15 cellular contexts compared by ENCODE assay signal in the genomic region with DNA sequence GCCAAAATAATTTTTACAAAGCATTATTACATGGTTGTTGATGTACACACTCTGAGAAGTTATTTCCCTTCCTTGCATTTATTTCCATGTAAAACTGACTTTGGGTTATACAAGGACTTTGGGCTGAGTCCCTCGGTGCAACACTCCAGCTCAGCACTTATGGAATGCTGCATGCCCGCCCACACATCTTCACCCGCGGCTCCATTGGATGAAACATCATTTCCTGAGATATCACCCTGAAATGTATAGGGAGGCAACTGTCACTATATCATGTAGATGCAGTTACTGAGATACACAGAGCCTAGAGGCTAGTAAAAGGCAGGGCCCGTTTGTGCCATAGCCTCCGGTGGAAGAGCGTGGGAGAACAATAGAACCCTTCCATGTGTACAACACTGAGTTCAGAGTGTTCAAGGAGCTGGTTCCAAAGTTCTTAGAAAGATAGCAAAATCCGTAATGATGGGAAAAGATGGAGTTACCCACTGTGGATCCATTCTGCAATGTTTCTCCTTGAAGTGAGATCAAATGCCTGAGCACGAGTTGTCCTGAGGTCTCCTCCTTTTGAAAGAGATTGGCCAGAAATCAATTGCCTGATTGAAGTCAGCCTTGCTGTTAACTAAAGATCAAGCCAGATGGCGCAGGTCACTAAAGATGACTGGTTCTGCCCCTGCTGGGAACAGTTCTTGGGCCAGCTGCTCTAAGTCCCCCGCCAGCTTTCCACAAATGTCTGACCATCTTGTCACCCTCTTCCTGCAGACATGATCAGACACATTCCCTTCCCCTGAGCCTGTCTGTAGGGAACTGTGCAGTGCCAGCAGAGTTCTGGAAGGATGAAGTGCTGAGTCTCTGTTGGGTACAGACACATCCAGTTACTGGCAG.
DNase-seq lines count a peak whose midpoint lies in the region; ATAC-seq and TF ChIP-seq lines count a peak whose summit lies in the region.
"Had no signal": no experiment of that assay in that cellular context is flagged by ENCODE, and none has a peak within 500 bp of the region (broad histone marks: within the 10 kb centered on the region; RNA-seq: fewer than 3 reads in every experiment).

No MANE protein-coding gene starts in this region.

- CTCF ChIA-PET in PC-3 (lab: Charles Lee) = no interaction called here

- in situ Hi-C loops in transverse colon (cut with MboI; ENCODE audit: low pct_ligation_motif_present in 1 of 4, low pct_unique_long_range_greater_than_20kb in 1 of 4, low sequenced_read_pairs in 3 of 4) = no loop called here

- no peak overlapping the region for H3K4me2 ChIP-seq in PC-3 (ENCODE audit: low read length)
- peak overlapping the region; percentile 51 for H3K4me2 ChIP-seq in osteoblast (ENCODE audit: insufficient read depth, low read length)

- peaks cover 12% of the 10 kb centered on the region; the same call in 1 of the 2 replicates for H3K4me1 ChIP-seq in PC-3 (ENCODE audit: insufficient read depth, low read length)
- peaks cover 38% of the 10 kb centered on the region for H3K4me1 ChIP-seq in osteoblast (ENCODE audit: insufficient read depth, low read length)
- H3K4me1 ChIP-seq in transverse colon = no peaks in the 10 kb centered on the region
- H3K4me1 ChIP-seq: parathyroid adenoma had no signal

- no peak overlapping the region for H3K27ac ChIP-seq in PC-3 (ENCODE audit: low read length)
- peak overlapping the region; percentile 93 for H3K27ac ChIP-seq in osteoblast (ENCODE audit: low read depth, low read length)
- no peak overlapping the region for H3K27ac ChIP-seq in transverse colon
- H3K27ac ChIP-seq: parathyroid adenoma, thoracic aorta had no signal

- WGBS in transverse colon (ENCODE audit: low coverage in 1 of 2), 2 donors = 87 to 89% methylated on average over 3 to 11 of the region's 11 CpGs

- H2AFZ ChIP-seq in PC-3 (ENCODE audit: low read length) (no peak overlapping the region), osteoblast (ENCODE audit: low read length) (peak overlapping the region; percentile 38)
- H2AFZ ChIP-seq: parathyroid adenoma had no signal

- ATAC-seq in PC-3 = no peak

- TF ChIP-seq EP300 in transverse colon (IDR thresholded peaks at IDR 0.05; ENCODE audit: low read depth) = no peak

- no peaks in the 10 kb centered on the region for H3K9me2 ChIP-seq in PC-3 (replicated peaks; ENCODE audit: low read length)

- H3K9ac ChIP-seq in PC-3 (ENCODE audit: low read length) = no peak overlapping the region
- H3K9ac ChIP-seq: parathyroid adenoma had no signal

- POLR2A ChIA-PET in PC-3 (lab: Charles Lee; ENCODE audit: unreplicated experiment) = no interaction called here

- H3K79me2 ChIP-seq in PC-3 (ENCODE audit: low read length) (no peaks in the 10 kb centered on the region), osteoblast (ENCODE audit: insufficient read depth, low read length) (no peaks in the 10 kb centered on the region)
- H3K79me2 ChIP-seq: parathyroid adenoma had no signal

- intact Hi-C loops in PC-3 (cut with micrococcal nuclease) (no loop called here), transverse colon (cut with DNase I; ENCODE audit: low total_unique reads) (no loop called here)

- TF ChIP-seq POLR2A in transverse colon (IDR thresholded peaks at IDR 0.05) = no peak

- H3K9me3 ChIP-seq in PC-3 (ENCODE audit: low read length) (no peaks in the 10 kb centered on the region), osteoblast (ENCODE audit: low read depth, low read length) (no peaks in the 10 kb centered on the region), transverse colon (no peaks in the 10 kb centered on the region)
- H3K9me3 ChIP-seq: thoracic aorta had no signal

- BruUV-seq in PC-3 (replicated peaks; lab: Mats Ljungman, UMichigan) = no TSS peak

- DNase-seq in Daoy (ENCODE audit: low read depth) (peak; percentile 88), PC-3 (peak; percentile 28), dedifferentiated amniotic fluid mesenchymal stem cell (ENCODE audit: extremely low spot score) (peak; percentile 90), osteoblast (ENCODE audit: insufficient read length, low spot score, missing footprints) (peak; percentile 84), HT-29 (ENCODE audit: low spot score) (no peak), transverse colon (no peak), putamen (ENCODE audit: low spot score) (no peak), ecto neural progenitor cell (ENCODE audit: low spot score) (no peak)
- DNase-seq: CD4-positive, CD25-positive, alpha-beta regulatory T cell; left cardiac atrium; NCI-H1092 treated with DMSO at 0.1 percent for 48 hours; NK-92 treated with Interleukin-12 subunit alpha and Interleukin-12 subunit beta, amount 100 ng/mL, for 24 hours; T-helper 9 cell had no signal

- no peaks in the 10 kb centered on the region for H3K36me3 ChIP-seq in PC-3 (ENCODE audit: low read depth, low read length)
- no peaks in the 10 kb centered on the region for H3K36me3 ChIP-seq in osteoblast (ENCODE audit: insufficient read depth, low read length)
- no peaks in the 10 kb centered on the region for H3K36me3 ChIP-seq in transverse colon
- H3K36me3 ChIP-seq: thoracic aorta had no signal

- no peaks in the 10 kb centered on the region for H4K20me1 ChIP-seq in PC-3 (ENCODE audit: low read length)
- H4K20me1 ChIP-seq in osteoblast (ENCODE audit: insufficient read depth, low read length) = no peaks in the 10 kb centered on the region

- H3K4me3 ChIP-seq in PC-3 (ENCODE audit: low read length) (no peak overlapping the region), osteoblast (ENCODE audit: insufficient read depth, low read length) (no peak overlapping the region), transverse colon (no peak overlapping the region)
- H3K4me3 ChIP-seq: thoracic aorta had no signal

- TF ChIP-seq CTCF in PC-3 (conservative IDR thresholded peaks at IDR 0.05; ENCODE audit: low read depth, low read length) (no peak), osteoblast (IDR thresholded peaks at IDR 0.05; ENCODE audit: extremely low read depth, low read depth, low read length) (peak; percentile 12), transverse colon (IDR thresholded peaks at IDR 0.05) (no peak)

- H3K27me3 ChIP-seq in PC-3 (ENCODE audit: low read length) (no peaks in the 10 kb centered on the region), osteoblast (ENCODE audit: insufficient read depth, low read length) (no peaks in the 10 kb centered on the region), transverse colon (no peaks in the 10 kb centered on the region)

- H3F3A ChIP-seq in PC-3 (ENCODE audit: low read length, unreplicated experiment) = no peaks in the 10 kb centered on the region

Comparison
In these comparisons a context has a peak if more than half of its experiments do, and no peak if none do; other contexts are left out.
1. DNase-seq: peak in Daoy (single experiment), PC-3 (single experiment), dedifferentiated amniotic fluid mesenchymal stem cell (single experiment) and osteoblast (single experiment); none in HT-29 (single experiment), transverse colon (single experiment), putamen (single experiment) and ecto neural progenitor cell (single experiment).